Comparison of ENCODE assay signal across 1 cellular context in the genomic region with DNA sequence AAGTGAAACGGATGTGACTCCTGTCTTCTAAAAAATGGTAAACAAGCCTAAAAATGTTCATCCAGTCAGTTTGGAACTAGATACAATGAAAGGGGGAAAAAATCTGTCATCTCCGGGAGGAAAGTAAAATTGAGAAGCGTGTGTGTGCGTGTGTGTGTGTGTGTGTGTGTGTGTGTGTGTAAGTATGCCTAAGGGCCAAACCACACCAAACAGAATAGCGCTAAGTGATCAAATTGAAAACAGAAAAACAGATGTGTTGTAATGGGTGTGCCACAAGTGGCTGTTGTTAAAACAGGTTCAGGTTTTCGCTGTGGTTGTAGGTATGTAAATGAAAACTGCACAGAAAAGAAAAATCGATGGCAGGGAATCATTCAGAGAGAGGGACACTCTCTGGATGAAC.
TF ChIP-seq lines count a peak whose summit lies in the region.

No MANE protein-coding gene starts in this region.

TF ChIP-seq in HEK293, 187 proteins besides CTCF, POLR2A, EP300 and RAD21 (continued from another document):
- TF ChIP-seq, protein P1, sequence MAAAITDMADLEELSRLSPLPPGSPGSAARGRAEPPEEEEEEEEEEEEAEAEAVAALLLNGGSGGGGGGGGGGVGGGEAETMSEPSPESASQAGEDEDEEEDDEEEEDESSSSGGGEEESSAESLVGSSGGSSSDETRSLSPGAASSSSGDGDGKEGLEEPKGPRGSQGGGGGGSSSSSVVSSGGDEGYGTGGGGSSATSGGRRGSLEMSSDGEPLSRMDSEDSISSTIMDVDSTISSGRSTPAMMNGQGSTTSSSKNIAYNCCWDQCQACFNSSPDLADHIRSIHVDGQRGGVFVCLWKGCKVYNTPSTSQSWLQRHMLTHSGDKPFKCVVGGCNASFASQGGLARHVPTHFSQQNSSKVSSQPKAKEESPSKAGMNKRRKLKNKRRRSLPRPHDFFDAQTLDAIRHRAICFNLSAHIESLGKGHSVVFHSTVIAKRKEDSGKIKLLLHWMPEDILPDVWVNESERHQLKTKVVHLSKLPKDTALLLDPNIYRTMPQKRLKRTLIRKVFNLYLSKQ (tag by site-specific recombination; IDR thresholded peaks at IDR 0.05; ENCODE audit: borderline replicate concordance): no peak
- no peak for TF ChIP-seq KLF8 (tag by site-specific recombination; IDR thresholded peaks at IDR 0.05)
- TF ChIP-seq ZNF2 (tag by site-specific recombination; IDR thresholded peaks at IDR 0.05): no peak
- TF ChIP-seq ZNF677 (tag by site-specific recombination; IDR thresholded peaks at IDR 0.05): no peak
